Comparison of ENCODE assay signal across 11 cellular contexts in the genomic region with DNA sequence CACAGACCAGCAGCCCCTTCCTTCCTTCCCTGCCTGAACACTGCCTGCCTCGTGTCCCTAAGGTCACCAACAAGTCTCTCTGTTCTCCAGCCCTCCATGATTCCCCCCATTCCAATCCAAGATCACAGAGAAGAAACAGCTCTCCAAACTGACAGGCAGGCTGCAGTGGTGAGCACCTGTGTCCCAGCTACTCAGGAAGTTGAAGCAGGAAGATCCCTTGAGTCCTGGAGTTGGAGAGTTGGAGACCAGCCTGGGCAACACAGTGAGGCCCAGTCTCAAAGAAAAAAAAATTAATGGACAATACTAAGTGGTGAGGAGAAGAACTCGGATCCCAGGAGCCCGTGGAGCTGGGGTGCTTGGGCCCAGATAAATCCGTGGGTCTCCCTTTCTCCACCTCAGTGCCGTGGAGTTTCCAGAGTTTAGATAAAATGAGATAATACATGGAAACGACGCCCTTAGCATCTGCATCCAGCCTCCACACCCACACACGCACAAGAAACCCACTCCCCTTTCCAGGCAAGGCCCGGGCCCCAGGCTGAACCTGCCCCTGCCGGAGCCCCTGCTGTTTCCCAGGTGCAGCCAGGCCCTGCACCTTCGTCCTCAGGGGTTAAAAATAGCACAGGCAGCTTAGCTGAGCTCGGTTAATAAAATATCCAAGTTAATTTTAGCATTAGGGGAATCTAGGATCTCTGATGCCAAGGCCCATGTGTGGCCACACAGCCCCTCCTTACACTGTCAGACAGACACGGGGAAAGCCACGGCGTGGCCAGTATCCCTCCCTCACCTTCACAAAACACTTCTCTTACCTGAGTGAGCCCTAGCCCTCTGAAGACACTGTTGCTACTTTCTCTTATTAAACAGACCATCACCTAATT. TPM values are rescaled to one million over a fixed set of nuclear protein-coding genes. Genes with fewer than 3 reads are reported as not detected.
DNase-seq lines count a peak whose midpoint lies in the region; ATAC-seq and TF ChIP-seq lines count a peak whose summit lies in the region.
"Had no signal": no experiment of that assay in that cellular context is flagged by ENCODE, and none has a peak within 500 bp of the region (broad histone marks: within the 10 kb centered on the region; RNA-seq: fewer than 3 reads in every experiment).

No MANE protein-coding gene starts in this region.

- H3K4me3 Mint-ChIP-seq in central memory CD8-positive, alpha-beta T cell = peak overlapping the region; percentile 100

- peak overlapping the region; percentile 99 for H3K27ac Mint-ChIP-seq in central memory CD8-positive, alpha-beta T cell (ENCODE audit: low read depth)

- H3K27ac ChIP-seq in cardiac muscle cell (peak overlapping the region; percentile 72), right cardiac atrium (ENCODE audit: low read length) (no peak overlapping the region)

- no peaks in the 10 kb centered on the region for H3K9me3 Mint-ChIP-seq in central memory CD8-positive, alpha-beta T cell

- WGBS in right cardiac atrium = 47% methylated on average over 15 of the region's 15 CpGs

- peaks cover 75% of the 10 kb centered on the region for H3K4me1 Mint-ChIP-seq in central memory CD8-positive, alpha-beta T cell

- H3K9me3 ChIP-seq in cardiac muscle cell (ENCODE audit: low read depth) = no peaks in the 10 kb centered on the region
- no peaks in the 10 kb centered on the region for H3K9me3 ChIP-seq in right cardiac atrium (ENCODE audit: control insufficient read depth, low read length)

- no peak for DNase-seq in cardiac muscle cell (ENCODE audit: low read depth in 1 of 2, low spot score in 1 of 2)
- no peak for DNase-seq in right cardiac atrium
- no peak for DNase-seq in central memory CD8-positive, alpha-beta T cell (ENCODE audit: low spot score in 2 of 2)
- peak; percentile 69 for DNase-seq in myocyte (ENCODE audit: low read depth)
- DNase-seq in SIG-M5 treated with dmso at 0.1 percent for 504 hours (lab: John Stamatoyannopoulos, UW; ENCODE audit: unreplicated experiment) = no peak
- no peak for DNase-seq in NCI-H146 (lab: John Stamatoyannopoulos, UW)
- DNase-seq: NCI-H524 treated with DMSO at 0.1 percent for 48 hours had no signal

- H3K27me3 ChIP-seq in cardiac muscle cell (no peaks in the 10 kb centered on the region), right cardiac atrium (ENCODE audit: control insufficient read depth, insufficient read depth) (no peaks in the 10 kb centered on the region)

- intact Hi-C loops in right cardiac atrium (cut with DNase I) = loop anchor here in 1 of 4 donors (10.0 kb wide), 1 partner anchor 63 kb away; no protein-coding TSS in a partner anchor

- H3K36me3 Mint-ChIP-seq in central memory CD8-positive, alpha-beta T cell (ENCODE audit: insufficient read depth) = peaks cover 58% of the 10 kb centered on the region

- no peaks in the 10 kb centered on the region for H3K27me3 Mint-ChIP-seq in central memory CD8-positive, alpha-beta T cell

- H3K4me3 ChIP-seq in cardiac muscle cell = no peak overlapping the region
- H3K4me3 ChIP-seq in right cardiac atrium (ENCODE audit: low read length) = no peak overlapping the region

- no peak for TF ChIP-seq CTCF in cardiac muscle cell (IDR thresholded peaks at IDR 0.05; ENCODE audit: low read depth, low read length)

- ATAC-seq in right cardiac atrium (no peak), HG03442 (IDR thresholded peaks at IDR 0.05; ENCODE audit: unreplicated experiment) (no peak), GM19452 (IDR thresholded peaks at IDR 0.05; ENCODE audit: unreplicated experiment) (no peak)
- ATAC-seq in central memory CD8-positive, alpha-beta T cell (replicated peaks; ENCODE audit: extremely low read depth, poor library complexity, severe bottlenecking) = no peak

- H3K4me1 ChIP-seq in cardiac muscle cell (ENCODE audit: low read depth) (peaks cover 26% of the 10 kb centered on the region), right cardiac atrium (ENCODE audit: control insufficient read depth, insufficient read depth, low read length) (peaks cover 16% of the 10 kb centered on the region)
- H3K4me1 ChIP-seq: parathyroid adenoma had no signal

- H3K36me3 ChIP-seq in cardiac muscle cell = no peaks in the 10 kb centered on the region

RNA-seq across cellular contexts. Expression of a gene that starts 4.7 kb away (rescaled TPM):
- total RNA-seq in cardiac muscle cell = 18.1 and 26.0 TPM in 2 replicates
- 14.0 and 21.4 TPM in 2 replicates for polyA plus RNA-seq in cardiac muscle cell
- total RNA-seq in right cardiac atrium = 10 to 100 TPM in 3 of 4 donors, 1 to 10 TPM in 1; 9.4 to 15.5 (median 11.8) TPM
- 7.4 TPM for polyA plus RNA-seq in right cardiac atrium
- total RNA-seq in myocyte = 32.1 and 36.0 TPM in 2 replicates
- polyA plus RNA-seq in myocyte (2012) = 37.1 TPM

RNA-seq across cellular contexts. Expression of a gene that starts 51.3 kb away (rescaled TPM):
- total RNA-seq in cardiac muscle cell (not detected in 2 replicates), right cardiac atrium (not detected), myocyte (not detected in 2 replicates)
- polyA plus RNA-seq in cardiac muscle cell (0.19 TPM in 1 of 2 replicates, not detected in the other), right cardiac atrium (not detected)
- not detected for polyA plus RNA-seq in myocyte (2012)
- total RNA-seq: aorta had no signal
- polyA plus RNA-seq: aorta had no signal
